ENCODE assay signal across 7 cellular contexts in the genomic region with DNA sequence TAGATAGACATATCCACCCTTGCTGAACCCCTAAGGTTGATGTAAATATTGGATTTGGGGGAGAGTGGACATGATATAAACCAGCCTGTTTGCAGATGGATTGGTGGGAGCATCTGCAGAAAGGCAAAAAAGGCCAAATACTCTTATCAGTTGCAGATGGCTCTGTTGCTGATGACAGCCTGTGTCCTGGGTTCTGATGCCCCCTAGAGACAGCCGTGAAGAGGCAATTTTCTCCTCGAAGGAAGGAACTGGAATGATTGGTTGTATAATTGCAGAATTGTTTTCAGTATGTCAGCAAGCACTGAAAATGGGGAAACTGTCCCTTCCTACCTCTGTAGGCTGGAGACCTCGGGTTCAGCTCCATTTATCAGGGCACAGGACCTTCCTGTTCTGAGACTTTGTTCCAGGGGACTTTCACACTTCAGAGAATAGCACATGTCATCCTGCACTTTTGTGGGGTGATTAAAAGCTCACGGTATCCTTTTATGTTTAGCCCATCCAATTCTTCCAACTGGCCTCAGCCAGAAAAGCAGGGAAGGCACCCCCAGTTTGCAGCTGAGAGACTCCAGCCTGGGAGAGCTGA.
DNase-seq lines count a peak whose midpoint lies in the region; ATAC-seq and TF ChIP-seq lines count a peak whose summit lies in the region.

No MANE protein-coding gene starts in this region.

- DNase-seq in GM10248 (ENCODE audit: extremely low spot score) (peak; percentile 52), LoVo (ENCODE audit: low spot score) (peak; percentile 29), glutamatergic neuron (peak; percentile 45), sciatic nerve (ENCODE audit: low spot score) (no peak), DMS153 treated with DMSO at 0.1 percent for 48 hours (lab: John Stamatoyannopoulos, UW; ENCODE audit: unreplicated experiment) (no peak)
- DNase-seq in activated naive CD4-positive, alpha-beta T cell treated with Interleukin-2 at 50 U/mL for 16 hours, result no peak

- H3K27ac ChIP-seq in VCaP, result peak overlapping the region; percentile 54

- no peak overlapping the region for H3K4me3 Mint-ChIP-seq in glutamatergic neuron (ENCODE audit: unreplicated experiment)

- peaks cover 49% of the 10 kb centered on the region for H3K4me1 Mint-ChIP-seq in glutamatergic neuron (ENCODE audit: low read depth, unreplicated experiment)

- peaks cover 14% of the 10 kb centered on the region for H3K9me3 Mint-ChIP-seq in glutamatergic neuron (ENCODE audit: unreplicated experiment)

- TF ChIP-seq CTCF in GM10248 (IDR thresholded peaks at IDR 0.05; ENCODE audit: control extremely low read depth, extremely low read depth, low read depth, missing control alignments) (peak; percentile 31), VCaP (conservative IDR thresholded peaks at IDR 0.05) (peak; percentile 94), glutamatergic neuron (IDR thresholded peaks at IDR 0.05; ENCODE audit: partially characterized antibody, unreplicated experiment) (no peak)

- ATAC-seq in sciatic nerve, result peak; percentile 61

- peak overlapping the region; percentile 96 for H3K27ac Mint-ChIP-seq in glutamatergic neuron (ENCODE audit: unreplicated experiment)

- CTCF ChIA-PET in GM10248 (lab: Yijun Ruan, JAX), result interaction anchor here (1.0 to 2.5 kb wide), 10 partner anchors 14 to 462 kb away, joined by 3 to 14 read pairs (median 4); no protein-coding TSS in a partner anchor

- POLR2A ChIA-PET in GM10248 (lab: Yijun Ruan, JAX), result no interaction called here

- intact Hi-C loops in sciatic nerve (cut with DNase I), result no loop called here

- peaks cover 6% of the 10 kb centered on the region for H3K36me3 Mint-ChIP-seq in glutamatergic neuron (ENCODE audit: unreplicated experiment)

- peaks cover 15% of the 10 kb centered on the region for H3K27me3 Mint-ChIP-seq in glutamatergic neuron (ENCODE audit: unreplicated experiment)

Comparison
In these comparisons a context has a peak if more than half of its experiments do, and no peak if none do; other contexts are left out.
1. DNase-seq: peak in GM10248 (single experiment), LoVo (single experiment) and glutamatergic neuron (single experiment); none in sciatic nerve (single experiment), DMS153 treated with DMSO at 0.1 percent for 48 hours (single experiment) and activated naive CD4-positive, alpha-beta T cell treated with Interleukin-2 at 50 U/mL for 16 hours (single experiment).